25 cellular contexts compared by ENCODE assay signal in the genomic region with DNA sequence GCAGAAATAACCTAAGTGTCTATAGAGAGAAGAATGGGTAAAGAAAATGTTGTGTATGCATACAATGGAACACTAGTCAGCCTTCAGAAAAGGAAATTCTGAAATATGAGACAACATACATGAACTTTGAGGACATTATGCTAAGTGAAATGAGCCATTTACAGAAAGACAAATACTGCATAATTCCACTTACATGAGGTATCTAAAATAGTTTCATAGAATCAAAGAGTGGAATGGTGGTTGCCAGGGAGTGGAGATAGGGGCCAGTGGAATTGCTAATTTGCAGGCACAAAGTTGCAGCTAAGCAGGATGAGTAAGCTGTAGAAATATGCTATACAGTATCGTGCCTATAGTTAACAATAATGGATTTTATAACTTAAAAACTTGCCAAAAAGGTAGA.
DNase-seq lines count a peak whose midpoint lies in the region; ATAC-seq, FAIRE-seq and TF ChIP-seq lines count a peak whose summit lies in the region.
"Had no signal": no experiment of that assay in that cellular context is flagged by ENCODE, and none has a peak within 500 bp of the region (broad histone marks: within the 10 kb centered on the region; RNA-seq: fewer than 3 reads in every experiment).

No MANE protein-coding gene starts in this region.

- no peak for TF ChIP-seq POLR2A in gastrocnemius medialis (IDR thresholded peaks at IDR 0.05)

- ATAC-seq in foreskin keratinocyte: peak; percentile 31
- no peak for ATAC-seq in gastrocnemius medialis
- ATAC-seq: GM23338, Panc1 had no signal

- H3K9me3 ChIP-seq in gastrocnemius medialis: no peaks in the 10 kb centered on the region
- H3K9me3 ChIP-seq: BLaER1 treated with 17β-estradiol and CSF1 and Interleukin-3, amounts not matched to agents 10 nM and 100 nM; Caco-2; HAP-1 had no signal

- no peaks in the 10 kb centered on the region for H3K4me1 ChIP-seq in foreskin keratinocyte
- H3K4me1 ChIP-seq in gastrocnemius medialis: no peaks in the 10 kb centered on the region
- H3K4me1 ChIP-seq: HAP-1 had no signal

- no peak overlapping the region for H3K27ac Mint-ChIP-seq in T-helper 2 cell treated with Interferon-gamma antibody and Interleukin-4, amounts not matched to agents 5 μg/mL and 100 μg/mL, for 36 hours
- H3K27ac Mint-ChIP-seq: CD4-positive, alpha-beta memory T cell; GM23338 had no signal

- H3K4me1 Mint-ChIP-seq in T-helper 2 cell treated with Interferon-gamma antibody and Interleukin-4, amounts not matched to agents 5 μg/mL and 100 μg/mL, for 36 hours (ENCODE audit: low read depth): no peaks in the 10 kb centered on the region
- H3K4me1 Mint-ChIP-seq: CD4-positive, alpha-beta memory T cell had no signal

- H3K27ac ChIP-seq in foreskin keratinocyte (no peak overlapping the region), gastrocnemius medialis (no peak overlapping the region)
- H3K27ac ChIP-seq: BLaER1 treated with 17β-estradiol and CSF1 and Interleukin-3, amounts not matched to agents 10 nM and 100 nM had no signal

- H3K27me3 Mint-ChIP-seq in T-helper 2 cell treated with Interferon-gamma antibody and Interleukin-4, amounts not matched to agents 5 μg/mL and 100 μg/mL, for 36 hours (ENCODE audit: low read depth): no peaks in the 10 kb centered on the region
- H3K27me3 Mint-ChIP-seq: CD4-positive, alpha-beta memory T cell had no signal

- no peak overlapping the region for H3K4me3 Mint-ChIP-seq in T-helper 2 cell treated with Interferon-gamma antibody and Interleukin-4, amounts not matched to agents 5 μg/mL and 100 μg/mL, for 36 hours
- H3K4me3 Mint-ChIP-seq: CD4-positive, alpha-beta memory T cell; GM23338 had no signal

- intact Hi-C loops in gastrocnemius medialis (cut with DNase I; ENCODE audit: low total_unique reads): no loop called here

- no peak for TF ChIP-seq CTCF in foreskin keratinocyte (conservative IDR thresholded peaks at IDR 0.05)
- no peak for TF ChIP-seq CTCF in gastrocnemius medialis (IDR thresholded peaks at IDR 0.05 in 4 of 5, conservative IDR thresholded peaks at IDR 0.05 in 1 of 5)

- in situ Hi-C loops in gastrocnemius medialis (cut with MboI; ENCODE audit: low sequenced_read_pairs in 4 of 4): no loop called here

- H3K4me3 ChIP-seq in gastrocnemius medialis: no peak overlapping the region
- H3K4me3 ChIP-seq: BLaER1 treated with 17β-estradiol and CSF1 and Interleukin-3, amounts not matched to agents 10 nM and 100 nM; GM23338; HAP-1 had no signal

- DNase-seq in RCC 7860 (ENCODE audit: low spot score) (peak; percentile 13), astrocyte of the hippocampus (ENCODE audit: low read depth, low spot score) (peak; percentile 77), foreskin keratinocyte (peak in 1 of 2 donors; percentile 28), urothelium cell line (ENCODE audit: low spot score) (no peak), gastrocnemius medialis (no peak)
- no peak for DNase-seq in T-helper 2 cell treated with Interferon-gamma antibody and Interleukin-4, amounts not matched to agents 5 μg/mL and 100 μg/mL, for 36 hours (ENCODE audit: low spot score)
- no peak for DNase-seq in activated CD8-positive, alpha-beta memory T cell treated with anti-CD3 and anti-CD28 coated beads, Interleukin-2, amount 50 U/mL, for 4 hours
- DNase-seq: Caco-2; CD4-positive, alpha-beta memory T cell; DMS153; KBM-7; MM.1S; NCI-H1048; NCI-H1417 treated with DMSO at 0.1 percent for 48 hours; NCI-H187 treated with DMSO at 0.1 percent for 48 hours; NCI-H2107; NCI-H2227 treated with DMSO at 0.1 percent for 48 hours; NCI-H510A; NCI-H748 treated with DMSO at 0.1 percent for 48 hours had no signal

- H3K27me3 ChIP-seq in foreskin keratinocyte (no peaks in the 10 kb centered on the region), gastrocnemius medialis (no peaks in the 10 kb centered on the region)
- H3K27me3 ChIP-seq: BLaER1 treated with 17β-estradiol and CSF1 and Interleukin-3, amounts not matched to agents 10 nM and 100 nM had no signal

- H3K36me3 Mint-ChIP-seq in T-helper 2 cell treated with Interferon-gamma antibody and Interleukin-4, amounts not matched to agents 5 μg/mL and 100 μg/mL, for 36 hours (ENCODE audit: low read depth): no peaks in the 10 kb centered on the region
- H3K36me3 Mint-ChIP-seq: CD4-positive, alpha-beta memory T cell had no signal

- no peaks in the 10 kb centered on the region for H3K9me3 Mint-ChIP-seq in T-helper 2 cell treated with Interferon-gamma antibody and Interleukin-4, amounts not matched to agents 5 μg/mL and 100 μg/mL, for 36 hours
- H3K9me3 Mint-ChIP-seq: GM23338 had no signal

- no peaks in the 10 kb centered on the region for H3K36me3 ChIP-seq in gastrocnemius medialis
- H3K36me3 ChIP-seq: BLaER1 treated with 17β-estradiol and CSF1 and Interleukin-3, amounts not matched to agents 10 nM and 100 nM; HAP-1 had no signal

- FAIRE-seq in RCC 7860 (lab: Jason Lieb, UNC) (peak; percentile 28), urothelium cell line (lab: Jason Lieb, UNC) (peak; percentile 46)
- FAIRE-seq: G401.6, GM18507 had no signal

Comparison
In these comparisons a context has a peak if more than half of its experiments do, and no peak if none do; other contexts are left out.
1. DNase-seq: peak in RCC 7860 (single experiment) and astrocyte of the hippocampus (single experiment); none in urothelium cell line (single experiment), T-helper 2 cell treated with Interferon-gamma antibody and Interleukin-4, amounts not matched to agents 5 μg/mL and 100 μg/mL, for 36 hours (single experiment), activated CD8-positive, alpha-beta memory T cell treated with anti-CD3 and anti-CD28 coated beads, Interleukin-2, amount 50 U/mL, for 4 hours (single experiment) and gastrocnemius medialis (0 of 2).